8 cellular contexts compared by ENCODE assay signal in genomic region chr3:194130807-194131589, GRCh38.
A peak's percentile ranks its signal among the peaks of the same experiment; 100 is the strongest.
DNase-seq lines count a peak whose midpoint lies in the region; ATAC-seq and TF ChIP-seq lines count a peak whose summit lies in the region.

No MANE protein-coding gene starts in this region.

- H3K27ac ChIP-seq in RWPE1 = no peak overlapping the region

- POLR2A ChIA-PET in RWPE1 (lab: Yijun Ruan, JAX; ENCODE audit: low non-redundant PET) = no interaction called here

- CTCF ChIA-PET in RWPE1 (lab: Yijun Ruan, JAX) = interaction anchor here (0.6 to 1.3 kb wide), 5 partner anchors 14 to 731 kb away, joined by 3 to 5 read pairs (median 4); no protein-coding TSS in a partner anchor

- DNase-seq in COLO668 (lab: John Stamatoyannopoulos, UW; ENCODE audit: unreplicated experiment) (peak; percentile 72), NCI-H510A treated with DMSO at 0.1 percent for 48 hours (lab: John Stamatoyannopoulos, UW) (peak; percentile 94), inferior parietal cortex (ENCODE audit: extremely low spot score) (peak; percentile 53), HUDEP-2 (lab: John Stamatoyannopoulos, UW; ENCODE audit: unreplicated experiment in 76 of 76) (no peak), RWPE1 (ENCODE audit: low spot score) (no peak)
- no peak for DNase-seq in activated CD4-positive, CD25-positive, alpha-beta regulatory T cell (lab: John Stamatoyannopoulos, UW)

- no peak for TF ChIP-seq CTCF in RWPE1 (conservative IDR thresholded peaks at IDR 0.05; ENCODE audit: low read depth)

- ATAC-seq in GM19025 (IDR thresholded peaks at IDR 0.05; ENCODE audit: low read depth, unreplicated experiment) (peak; percentile 50), HG03108 (IDR thresholded peaks at IDR 0.05; ENCODE audit: unreplicated experiment) (peak; percentile 44)

Comparison
In these comparisons a context has a peak if more than half of its experiments do, and no peak if none do; other contexts are left out.
1. DNase-seq: peak in COLO668 (single experiment), NCI-H510A treated with DMSO at 0.1 percent for 48 hours (single experiment) and inferior parietal cortex (single experiment); none in HUDEP-2 (0 of 76), activated CD4-positive, CD25-positive, alpha-beta regulatory T cell (0 of 4) and RWPE1 (single experiment).